Comparison of ENCODE assay signal across 8 cellular contexts in the genomic region with DNA sequence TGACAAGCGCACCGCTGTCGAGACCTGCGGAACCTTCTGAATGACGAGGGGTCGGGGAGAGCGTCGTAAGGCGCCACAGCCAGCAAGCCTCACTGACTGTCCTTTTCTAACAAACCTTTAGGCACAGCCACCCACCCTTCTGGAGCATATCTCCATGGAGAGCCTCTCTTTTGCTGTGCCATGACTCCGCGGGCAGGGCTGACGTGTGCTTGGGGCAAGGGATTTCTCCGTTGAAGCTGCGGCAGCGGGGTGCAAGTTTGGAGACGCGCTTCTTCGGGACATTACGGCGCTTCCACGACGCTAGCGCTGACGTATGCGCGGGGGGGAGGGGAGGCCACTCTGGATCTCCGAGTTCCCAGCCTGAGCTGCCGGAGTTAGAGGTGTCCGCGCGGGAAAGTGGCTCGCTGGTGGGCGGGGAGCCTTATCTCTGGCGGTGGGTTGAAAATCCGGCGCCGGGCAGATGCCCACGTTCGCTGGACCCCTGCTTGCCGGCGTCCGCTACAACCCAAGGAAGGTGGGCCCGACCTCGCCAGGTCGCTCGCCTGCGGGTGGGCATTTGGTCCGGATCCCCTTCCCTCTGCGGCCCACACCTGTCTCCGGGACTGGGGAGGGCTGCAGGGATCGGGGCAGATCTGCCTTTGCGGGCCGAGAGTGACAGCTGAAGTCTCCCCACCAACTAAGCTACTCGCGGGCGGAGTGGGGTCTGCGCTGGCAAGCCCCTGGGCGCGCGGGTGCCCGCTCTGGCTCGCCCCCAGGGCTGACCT. TPM values are rescaled to one million over a fixed set of nuclear protein-coding genes. Genes with fewer than 3 reads are reported as not detected.
DNase-seq lines count a peak whose midpoint lies in the region.

No MANE protein-coding gene starts in this region.

- no peaks in the 10 kb centered on the region for H3K9me3 ChIP-seq in ES-I3 (ENCODE audit: control insufficient read depth, insufficient read depth, low read length)

- H3K4me1 ChIP-seq in ES-I3 (ENCODE audit: insufficient read depth, low read length) = peaks cover 3% of the 10 kb centered on the region; the same call in 1 of the 2 replicates

- H3K36me3 ChIP-seq in ES-I3 (ENCODE audit: insufficient read depth, low read length) = no peaks in the 10 kb centered on the region

- DNase-seq in H4 (ENCODE audit: low spot score) (peak; percentile 79), LHCN-M2 (ENCODE audit: low read depth) (peak; percentile 77), SIG-M5 treated with dmso at 0.1 percent for 504 hours (lab: John Stamatoyannopoulos, UW; ENCODE audit: unreplicated experiment) (peak; percentile 82), germinal center (ENCODE audit: low spot score) (peak; percentile 86), nucleus accumbens (lab: John Stamatoyannopoulos, UW) (peak; percentile 16 to 93 (median 84)), superior temporal gyrus (ENCODE audit: extremely low spot score) (peak; percentile 93)
- peak; percentile 35 to 71 (median 52) for DNase-seq in activated naive CD4-positive, alpha-beta T cell (lab: John Stamatoyannopoulos, UW)

- peak overlapping the region; percentile 79 for H3K9ac ChIP-seq in ES-I3 (ENCODE audit: low read depth, low read length)

RNA-seq across cellular contexts. Expression of a gene that starts 0.5 kb away (rescaled TPM):
- 6.0 and 11.7 TPM in 2 replicates for total RNA-seq in H4 (2014; rRNA removed; shearing (Covaris generic))
- total RNA-seq in LHCN-M2 (2014; rRNA removed) = 3.8 and 6.3 TPM in 2 replicates
- 1.7 TPM for polyA plus RNA-seq in LHCN-M2 (2012)

Comparison
In these comparisons a context has a peak if more than half of its experiments do, and no peak if none do; other contexts are left out.
1. Peak in every context shown above with its lines: DNase-seq.